Comparison of ENCODE assay signal across 1 cellular context in the genomic region with DNA sequence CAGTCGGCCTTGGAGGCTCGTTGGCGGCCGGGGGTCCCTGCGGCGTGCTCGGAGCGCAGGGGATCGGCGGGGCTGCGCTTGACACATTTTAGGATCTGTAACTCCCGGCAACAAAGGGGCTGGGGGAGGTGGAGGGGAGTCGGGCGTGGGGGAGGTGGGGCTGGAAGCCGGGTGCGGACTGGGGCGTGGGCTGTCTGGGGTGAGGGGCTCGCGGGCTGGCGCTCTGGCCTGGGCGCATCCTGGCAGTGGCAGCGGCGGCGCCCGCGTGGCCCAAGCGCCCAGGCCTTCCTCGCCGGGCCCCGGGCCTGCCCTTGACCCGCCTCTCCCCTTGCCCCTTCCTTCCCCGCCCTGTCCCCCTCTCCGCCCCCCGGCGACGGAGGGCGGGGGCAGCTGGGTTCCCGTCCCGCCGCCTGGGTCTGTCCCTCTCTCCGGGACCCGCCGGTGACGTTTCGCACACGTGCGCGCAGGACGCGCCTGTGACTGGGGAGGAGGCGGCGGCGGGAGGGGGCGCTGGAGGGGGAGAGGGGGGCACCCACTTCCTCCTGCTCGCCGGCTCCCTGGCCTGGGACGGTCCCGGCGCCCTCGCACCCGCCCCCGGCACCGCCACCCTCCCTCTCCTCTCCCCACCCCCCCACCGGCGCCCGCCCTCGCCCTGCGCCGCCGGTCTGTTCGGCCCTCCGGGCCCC.
TF ChIP-seq lines count a peak whose summit lies in the region.

No MANE protein-coding gene starts in this region.

TF ChIP-seq in SK-N-SH, 30 proteins besides CTCF, POLR2A, EP300 and RAD21:
- TF ChIP-seq USF2 (IDR thresholded peaks at IDR 0.05; ENCODE audit: borderline replicate concordance, low read depth, low read length) (peak; percentile 54; the same call in 1 of the 2 replicates), MXI1 (IDR thresholded peaks at IDR 0.05; ENCODE audit: low read depth, low read length) (peak; percentile 92), MAX (IDR thresholded peaks at IDR 0.05; ENCODE audit: low read depth) (peak; percentile 90), SMC3 (IDR thresholded peaks at IDR 0.05; ENCODE audit: low read depth, low read length) (no peak), RFX5 (IDR thresholded peaks at IDR 0.05; ENCODE audit: low read length) (no peak), FOXM1 (IDR thresholded peaks at IDR 0.05; ENCODE audit: low read depth) (no peak), RCOR1 (IDR thresholded peaks at IDR 0.05; ENCODE audit: low read length) (no peak), TCF12 (IDR thresholded peaks at IDR 0.05) (0 out of 2 replicates have a peak, but pooled peaks have one; percentile 26), GABPA (IDR thresholded peaks at IDR 0.05; ENCODE audit: low read depth) (peak; percentile 31; the same call in 1 of the 2 replicates), RXRA (IDR thresholded peaks at IDR 0.05; ENCODE audit: borderline replicate concordance, low read depth) (peak; percentile 22; the same call in 1 of the 2 replicates), TAF1 (IDR thresholded peaks at IDR 0.05; ENCODE audit: borderline replicate concordance, low read depth, low read length) (peak; percentile 45), GATA2 (CRISPR knock-in tag; IDR thresholded peaks at IDR 0.05) (no peak), FOSL2 (IDR thresholded peaks at IDR 0.05; ENCODE audit: borderline replicate concordance, low read depth) (no peak), CHD2 (IDR thresholded peaks at IDR 0.05; ENCODE audit: low read length, partially characterized antibody) (peak; percentile 2), MEF2A (IDR thresholded peaks at IDR 0.05; ENCODE audit: borderline replicate concordance, low read depth) (no peak), SIN3A (IDR thresholded peaks at IDR 0.05; ENCODE audit: borderline replicate concordance, low read depth, low read length) (peak; percentile 58; the same call in 1 of the 2 replicates), FOXJ3 (CRISPR knock-in tag; IDR thresholded peaks at IDR 0.05) (no peak)
- TF ChIP-seq, protein P1, sequence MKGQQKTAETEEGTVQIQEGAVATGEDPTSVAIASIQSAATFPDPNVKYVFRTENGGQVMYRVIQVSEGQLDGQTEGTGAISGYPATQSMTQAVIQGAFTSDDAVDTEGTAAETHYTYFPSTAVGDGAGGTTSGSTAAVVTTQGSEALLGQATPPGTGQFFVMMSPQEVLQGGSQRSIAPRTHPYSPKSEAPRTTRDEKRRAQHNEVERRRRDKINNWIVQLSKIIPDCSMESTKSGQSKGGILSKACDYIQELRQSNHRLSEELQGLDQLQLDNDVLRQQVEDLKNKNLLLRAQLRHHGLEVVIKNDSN (IDR thresholded peaks at IDR 0.05; ENCODE audit: borderline replicate concordance, low read depth): peak; percentile 87
- TF ChIP-seq, protein P2, sequence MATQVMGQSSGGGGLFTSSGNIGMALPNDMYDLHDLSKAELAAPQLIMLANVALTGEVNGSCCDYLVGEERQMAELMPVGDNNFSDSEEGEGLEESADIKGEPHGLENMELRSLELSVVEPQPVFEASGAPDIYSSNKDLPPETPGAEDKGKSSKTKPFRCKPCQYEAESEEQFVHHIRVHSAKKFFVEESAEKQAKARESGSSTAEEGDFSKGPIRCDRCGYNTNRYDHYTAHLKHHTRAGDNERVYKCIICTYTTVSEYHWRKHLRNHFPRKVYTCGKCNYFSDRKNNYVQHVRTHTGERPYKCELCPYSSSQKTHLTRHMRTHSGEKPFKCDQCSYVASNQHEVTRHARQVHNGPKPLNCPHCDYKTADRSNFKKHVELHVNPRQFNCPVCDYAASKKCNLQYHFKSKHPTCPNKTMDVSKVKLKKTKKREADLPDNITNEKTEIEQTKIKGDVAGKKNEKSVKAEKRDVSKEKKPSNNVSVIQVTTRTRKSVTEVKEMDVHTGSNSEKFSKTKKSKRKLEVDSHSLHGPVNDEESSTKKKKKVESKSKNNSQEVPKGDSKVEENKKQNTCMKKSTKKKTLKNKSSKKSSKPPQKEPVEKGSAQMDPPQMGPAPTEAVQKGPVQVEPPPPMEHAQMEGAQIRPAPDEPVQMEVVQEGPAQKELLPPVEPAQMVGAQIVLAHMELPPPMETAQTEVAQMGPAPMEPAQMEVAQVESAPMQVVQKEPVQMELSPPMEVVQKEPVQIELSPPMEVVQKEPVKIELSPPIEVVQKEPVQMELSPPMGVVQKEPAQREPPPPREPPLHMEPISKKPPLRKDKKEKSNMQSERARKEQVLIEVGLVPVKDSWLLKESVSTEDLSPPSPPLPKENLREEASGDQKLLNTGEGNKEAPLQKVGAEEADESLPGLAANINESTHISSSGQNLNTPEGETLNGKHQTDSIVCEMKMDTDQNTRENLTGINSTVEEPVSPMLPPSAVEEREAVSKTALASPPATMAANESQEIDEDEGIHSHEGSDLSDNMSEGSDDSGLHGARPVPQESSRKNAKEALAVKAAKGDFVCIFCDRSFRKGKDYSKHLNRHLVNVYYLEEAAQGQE (IDR thresholded peaks at IDR 0.05; ENCODE audit: low read depth, low read length): 0 out of 2 replicates have a peak, but pooled peaks have one; percentile 17
- TF ChIP-seq, protein P3, sequence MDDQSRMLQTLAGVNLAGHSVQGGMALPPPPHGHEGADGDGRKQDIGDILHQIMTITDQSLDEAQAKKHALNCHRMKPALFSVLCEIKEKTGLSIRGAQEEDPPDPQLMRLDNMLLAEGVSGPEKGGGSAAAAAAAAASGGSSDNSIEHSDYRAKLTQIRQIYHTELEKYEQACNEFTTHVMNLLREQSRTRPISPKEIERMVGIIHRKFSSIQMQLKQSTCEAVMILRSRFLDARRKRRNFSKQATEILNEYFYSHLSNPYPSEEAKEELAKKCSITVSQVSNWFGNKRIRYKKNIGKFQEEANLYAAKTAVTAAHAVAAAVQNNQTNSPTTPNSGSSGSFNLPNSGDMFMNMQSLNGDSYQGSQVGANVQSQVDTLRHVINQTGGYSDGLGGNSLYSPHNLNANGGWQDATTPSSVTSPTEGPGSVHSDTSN (IDR thresholded peaks at IDR 0.05): peak; percentile 10
